In the genomic region with DNA sequence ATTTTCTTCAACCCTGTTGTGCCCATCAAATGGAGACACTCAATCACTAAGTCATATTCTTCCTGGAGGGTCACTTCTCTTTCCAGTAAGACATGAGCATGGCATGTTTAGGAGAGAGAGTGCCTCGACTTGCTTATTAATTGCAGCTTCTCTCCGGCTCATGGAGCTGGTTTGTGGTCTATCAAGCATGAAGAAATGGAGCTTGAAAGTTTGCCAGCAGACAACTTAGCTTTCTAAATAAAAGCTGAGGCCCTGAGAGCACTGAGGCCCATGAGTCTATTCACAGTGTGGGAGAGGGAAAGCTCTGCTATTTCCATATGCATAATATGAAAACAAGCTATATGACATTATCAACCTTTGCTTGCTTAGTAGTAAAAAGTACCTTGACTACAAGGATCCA, we compare ENCODE assay signal across 25 cellular contexts.
DNase-seq lines count a peak whose midpoint lies in the region; ATAC-seq and TF ChIP-seq lines count a peak whose summit lies in the region.
"Had no signal": no experiment of that assay in that cellular context is flagged by ENCODE, and none has a peak within 500 bp of the region (broad histone marks: within the 10 kb centered on the region; RNA-seq: fewer than 3 reads in every experiment).

No MANE protein-coding gene starts in this region.

- no peak for ATAC-seq in stimulated activated naive B cell treated with anti-CD40 and anti-IgM and Interleukin-4, amounts not matched to agents 10 μg/mL and 1 μg/mL and 100 μg/mL, for 72 hours (replicated peaks)
- no peak for ATAC-seq in GM21360 (IDR thresholded peaks at IDR 0.05; ENCODE audit: unreplicated experiment)
- ATAC-seq: activated CD8-positive, alpha-beta memory T cell treated with anti-CD3 and anti-CD28 coated beads, Interleukin-2, amount 10 ng/mL, durations not matched to agents 7 days and 5 days; body of pancreas; HepG2; left cardiac atrium; right lobe of liver had no signal

- TF ChIP-seq CTCF in CD14-positive monocyte (IDR thresholded peaks at IDR 0.05) (no peak), endodermal cell (conservative IDR thresholded peaks at IDR 0.05) (no peak)

- H3K9me3 Mint-ChIP-seq in CD14-positive monocyte (peaks cover 6 to 20% (median 12%) of the 10 kb centered on the region in 7 donors), endodermal cell (no peaks in the 10 kb centered on the region)
- H3K9me3 Mint-ChIP-seq in stimulated activated naive B cell treated with anti-CD40 and anti-IgM and Interleukin-4, amounts not matched to agents 10 μg/mL and 1 μg/mL and 100 μg/mL, for 72 hours, result peaks cover 0 to 1% of the 10 kb centered on the region in 2 donors
- H3K9me3 Mint-ChIP-seq: T-helper 2 cell treated with Interferon-gamma antibody and Interleukin-4, amounts not matched to agents 5 μg/mL and 100 μg/mL, for 36 hours had no signal

- no peaks in the 10 kb centered on the region for H3K27me3 ChIP-seq in endodermal cell (ENCODE audit: control insufficient read depth, insufficient read depth, low read length, poor library complexity, severe bottlenecking)
- H3K27me3 ChIP-seq: body of pancreas, neural progenitor cell, right lobe of liver had no signal

- H3K4me1 ChIP-seq in endodermal cell (ENCODE audit: control insufficient read depth, insufficient read depth, low read length), result peaks cover 4% of the 10 kb centered on the region
- H3K4me1 ChIP-seq: body of pancreas, neural progenitor cell, right lobe of liver had no signal

- no peak overlapping the region for H3K27ac ChIP-seq in endodermal cell (ENCODE audit: low read depth, low read length)
- H3K27ac ChIP-seq: body of pancreas, neural progenitor cell, right lobe of liver had no signal

- H3K4me3 ChIP-seq in endodermal cell (ENCODE audit: low read length), result no peak overlapping the region
- H3K4me3 ChIP-seq: body of pancreas, neural progenitor cell, right lobe of liver had no signal

- no peaks in the 10 kb centered on the region for H3K9me3 ChIP-seq in endodermal cell (ENCODE audit: control insufficient read depth, low read length)
- H3K9me3 ChIP-seq: body of pancreas, right lobe of liver had no signal

- no peaks in the 10 kb centered on the region for H3K36me3 ChIP-seq in endodermal cell (ENCODE audit: control insufficient read depth, insufficient read depth, low read length)
- H3K36me3 ChIP-seq: neural progenitor cell, right lobe of liver had no signal

- no peaks in the 10 kb centered on the region for H3K36me3 Mint-ChIP-seq in CD14-positive monocyte
- no peaks in the 10 kb centered on the region for H3K36me3 Mint-ChIP-seq in stimulated activated naive B cell treated with anti-CD40 and anti-IgM and Interleukin-4, amounts not matched to agents 10 μg/mL and 1 μg/mL and 100 μg/mL, for 72 hours
- no peaks in the 10 kb centered on the region for H3K36me3 Mint-ChIP-seq in endodermal cell (ENCODE audit: low read depth)
- H3K36me3 Mint-ChIP-seq: activated CD8-positive, alpha-beta memory T cell treated with anti-CD3 and anti-CD28 coated beads, Interleukin-2, amount 10 ng/mL, durations not matched to agents 7 days and 5 days; CD4-positive, CD25-positive, alpha-beta regulatory T cell; memory B cell; neural progenitor cell had no signal

- no peak overlapping the region for H3K9ac ChIP-seq in endodermal cell (ENCODE audit: extremely low read depth, low read length, poor library complexity, severe bottlenecking)
- H3K9ac ChIP-seq: neural progenitor cell had no signal

- no peaks in the 10 kb centered on the region for H3K4me1 Mint-ChIP-seq in CD14-positive monocyte
- no peaks in the 10 kb centered on the region for H3K4me1 Mint-ChIP-seq in stimulated activated naive B cell treated with anti-CD40 and anti-IgM and Interleukin-4, amounts not matched to agents 10 μg/mL and 1 μg/mL and 100 μg/mL, for 72 hours
- peaks cover 11% of the 10 kb centered on the region for H3K4me1 Mint-ChIP-seq in endodermal cell
- H3K4me1 Mint-ChIP-seq: memory B cell, neural progenitor cell had no signal

- no peak overlapping the region for H3K4me3 Mint-ChIP-seq in CD14-positive monocyte
- no peak overlapping the region for H3K4me3 Mint-ChIP-seq in stimulated activated naive B cell treated with anti-CD40 and anti-IgM and Interleukin-4, amounts not matched to agents 10 μg/mL and 1 μg/mL and 100 μg/mL, for 72 hours
- H3K4me3 Mint-ChIP-seq in endodermal cell, result no peak overlapping the region
- H3K4me3 Mint-ChIP-seq: activated CD8-positive, alpha-beta memory T cell treated with anti-CD3 and anti-CD28 coated beads, Interleukin-2, amount 10 ng/mL, durations not matched to agents 7 days and 5 days; CD4-positive, CD25-positive, alpha-beta regulatory T cell; memory B cell; neural progenitor cell; T-helper 2 cell treated with Interferon-gamma antibody and Interleukin-4, amounts not matched to agents 5 μg/mL and 100 μg/mL, for 36 hours had no signal

- DNase-seq in Ammon's horn (ENCODE audit: low spot score) (peak; percentile 18), GM03348 (ENCODE audit: low spot score) (peak; percentile 16), NCI-H526 (lab: John Stamatoyannopoulos, UW) (peak; percentile 58 to 69), kidney glomerular epithelial cell (lab: John Stamatoyannopoulos, UW) (peak; percentile 61), CD14-positive monocyte (ENCODE audit: low spot score) (no peak), endodermal cell (no peak)
- DNase-seq in stimulated activated naive B cell treated with anti-CD40 and anti-IgM and Interleukin-4, amounts not matched to agents 10 μg/mL and 1 μg/mL and 100 μg/mL, for 72 hours, result no peak
- DNase-seq: activated CD8-positive, alpha-beta memory T cell treated with anti-CD3 and anti-CD28 coated beads, Interleukin-2, amount 10 ng/mL, durations not matched to agents 7 days and 5 days; activated naive CD4-positive, alpha-beta T cell; activated T-cell treated with anti-CD3 and anti-CD28 coated beads, Interleukin-2, amount 50 U/mL, for 48 hours; body of pancreas; CD4-positive, CD25-positive, alpha-beta regulatory T cell; left cardiac atrium; NCI-H1048; NCI-H2029 treated with DMSO at 0.1 percent for 48 hours; NCI-H510A; right lobe of liver; SHP77; stimulated activated CD4-positive, alpha-beta T cell treated with anti-CD3 and anti-CD28 coated beads, Interleukin-12 subunit alpha, Interleukin-12 subunit beta, amount 100 ng/mL, for 4 hours; stimulated activated CD4-positive, alpha-beta T cell treated with anti-CD3 and anti-CD28 coated beads, Interleukin-4, amount 100 ng/mL, for 1 hour had no signal

- WGBS in endodermal cell (ENCODE audit: insufficient coverage in 1 of 2, insufficient read length in 1 of 2), 2 experiments, result 91% methylated on average over 2 of the region's 2 CpGs; no CpG with 5 or more reads in 1 of the 2 experiments

- H3K27me3 Mint-ChIP-seq in CD14-positive monocyte (ENCODE audit: low read depth in 3 of 3), result peaks cover 0 to 8% (median 7%) of the 10 kb centered on the region in 3 donors
- peaks cover 0 to 7% of the 10 kb centered on the region in 2 donors for H3K27me3 Mint-ChIP-seq in stimulated activated naive B cell treated with anti-CD40 and anti-IgM and Interleukin-4, amounts not matched to agents 10 μg/mL and 1 μg/mL and 100 μg/mL, for 72 hours
- H3K27me3 Mint-ChIP-seq in endodermal cell (ENCODE audit: insufficient read depth), result no peaks in the 10 kb centered on the region
- H3K27me3 Mint-ChIP-seq: activated CD8-positive, alpha-beta memory T cell treated with anti-CD3 and anti-CD28 coated beads, Interleukin-2, amount 10 ng/mL, durations not matched to agents 7 days and 5 days had no signal

- intact Hi-C loops in CD14-positive monocyte (cut with micrococcal nuclease), result no loop called here

- H3K27ac Mint-ChIP-seq in CD14-positive monocyte (no peak overlapping the region), endodermal cell (no peak overlapping the region)
- no peak overlapping the region for H3K27ac Mint-ChIP-seq in stimulated activated naive B cell treated with anti-CD40 and anti-IgM and Interleukin-4, amounts not matched to agents 10 μg/mL and 1 μg/mL and 100 μg/mL, for 72 hours
- H3K27ac Mint-ChIP-seq: activated CD8-positive, alpha-beta memory T cell treated with anti-CD3 and anti-CD28 coated beads, Interleukin-2, amount 10 ng/mL, durations not matched to agents 7 days and 5 days; memory B cell; neural progenitor cell; T-helper 2 cell treated with Interferon-gamma antibody and Interleukin-4, amounts not matched to agents 5 μg/mL and 100 μg/mL, for 36 hours had no signal

Comparison
In these comparisons a context has a peak if more than half of its experiments do, and no peak if none do; other contexts are left out.
1. DNase-seq: peak in Ammon's horn (single experiment), GM03348 (single experiment), NCI-H526 (2 of 2) and kidney glomerular epithelial cell (single experiment); none in CD14-positive monocyte (single experiment), stimulated activated naive B cell treated with anti-CD40 and anti-IgM and Interleukin-4, amounts not matched to agents 10 μg/mL and 1 μg/mL and 100 μg/mL, for 72 hours (single experiment) and endodermal cell (single experiment).